Comparison of ENCODE assay signal across 8 cellular contexts in genomic region chr6:26457407-26457795, GRCh38. TPM values are rescaled to one million over a fixed set of nuclear protein-coding genes. Genes with fewer than 3 reads are reported as not detected.
DNase-seq lines count a peak whose midpoint lies in the region; ATAC-seq and TF ChIP-seq lines count a peak whose summit lies in the region.

No MANE protein-coding gene starts in this region.

- intact Hi-C loops in dorsolateral prefrontal cortex (cut with DNase I), result loop anchor here (5.0 to 10.0 kb wide), 2 partner anchors 77 to 80 kb away; partner anchors contain the start of gene HMGN4 (in 2 of the 2)

- peak overlapping the region; percentile 12 to 97 (median 89) for H3K27ac ChIP-seq in dorsolateral prefrontal cortex

- DNase-seq in HEK293T (ENCODE audit: extremely low spot score) (peak; percentile 34), NCI-H82 treated with DMSO at 0.1 percent for 48 hours (lab: John Stamatoyannopoulos, UW; ENCODE audit: unreplicated experiment) (peak; percentile 30), dorsolateral prefrontal cortex (peak in 5 of 10 donors; percentile 28 to 48 (median 31)), KG1 (lab: John Stamatoyannopoulos, UW) (no peak), NCI-H2171 (lab: John Stamatoyannopoulos, UW) (no peak), RKO (ENCODE audit: low spot score) (no peak)

- no peaks in the 10 kb centered on the region for H3K36me3 ChIP-seq in mucosa of stomach (ENCODE audit: control insufficient read depth, insufficient read depth, low read length)

- ATAC-seq in GM18511 (IDR thresholded peaks at IDR 0.05; ENCODE audit: unreplicated experiment), result peak; percentile 31

- H3K4me3 ChIP-seq in dorsolateral prefrontal cortex, result peak overlapping the region; percentile 44 to 95 (median 82)
- H3K4me3 ChIP-seq in mucosa of stomach (ENCODE audit: low read length), result peak overlapping the region; percentile 96

- POLR2A ChIA-PET in HEK293T (lab: Yijun Ruan, JAX), result interaction anchor here (1.4 kb wide), 1 partner anchor 80 kb away, joined by 4 read pairs; the partner anchor contains the start of gene HMGN4

- H3K27me3 ChIP-seq in dorsolateral prefrontal cortex, result no peaks in the 10 kb centered on the region
- H3K27me3 ChIP-seq in mucosa of stomach (ENCODE audit: control insufficient read depth, insufficient read depth, low read length), result no peaks in the 10 kb centered on the region

- no peak for TF ChIP-seq CTCF in dorsolateral prefrontal cortex (IDR thresholded peaks at IDR 0.05 in 54 of 56, conservative IDR thresholded peaks at IDR 0.05 in 2 of 56; ENCODE audit: low read depth in 1 of 56, partially characterized antibody in 56 of 56)

- CTCF ChIA-PET in HEK293T (lab: Yijun Ruan, JAX), result no interaction called here

- no peaks in the 10 kb centered on the region for H3K9me3 ChIP-seq in mucosa of stomach (ENCODE audit: control insufficient read depth, low read length)

- peaks cover 29% of the 10 kb centered on the region for H3K4me1 ChIP-seq in mucosa of stomach (ENCODE audit: control insufficient read depth, insufficient read depth, low read length)

- peak overlapping the region; percentile 100 for H3K9ac ChIP-seq in mucosa of stomach (ENCODE audit: low read length)

TF ChIP-seq in HEK293T, 16 proteins besides CTCF, POLR2A, EP300 and RAD21:
- TF ChIP-seq PKNOX1 (IDR thresholded peaks at IDR 0.05), result no peak
- TF ChIP-seq BHLHE40 (IDR thresholded peaks at IDR 0.05; ENCODE audit: borderline replicate concordance), result no peak
- no peak for TF ChIP-seq TARDBP (IDR thresholded peaks at IDR 0.05)
- no peak for TF ChIP-seq SUZ12 (IDR thresholded peaks at IDR 0.05)
- no peak for TF ChIP-seq L3MBTL2 (conservative IDR thresholded peaks at IDR 0.05)
- no peak for TF ChIP-seq FOXK2 (IDR thresholded peaks at IDR 0.05)
- TF ChIP-seq ARNT (IDR thresholded peaks at IDR 0.05), result no peak
- no peak for TF ChIP-seq FOXA1 (IDR thresholded peaks at IDR 0.05)
- no peak for TF ChIP-seq ZNF384 (IDR thresholded peaks at IDR 0.05)
- no peak; the same call in 1 of the 2 replicates for TF ChIP-seq HDGF (IDR thresholded peaks at IDR 0.05; ENCODE audit: borderline replicate concordance)
- no peak for TF ChIP-seq FOXM1 (IDR thresholded peaks at IDR 0.05; ENCODE audit: borderline replicate concordance)
- TF ChIP-seq LEF1 (IDR thresholded peaks at IDR 0.05; ENCODE audit: borderline replicate concordance), result no peak
- TF ChIP-seq NFRKB (IDR thresholded peaks at IDR 0.05), result no peak
- TF ChIP-seq ELF4 (IDR thresholded peaks at IDR 0.05), result no peak
- no peak for TF ChIP-seq CTBP1 (IDR thresholded peaks at IDR 0.05; ENCODE audit: borderline replicate concordance)
- TF ChIP-seq SP1 (IDR thresholded peaks at IDR 0.05), result no peak

RNA-seq across cellular contexts. Expression of gene BTN2A1, which starts 0.4 kb away (rescaled TPM):
- 10 to 100 TPM; 16.0 to 33.4 (median 24.3) TPM for total RNA-seq in dorsolateral prefrontal cortex

RNA-seq across cellular contexts. Expression of gene BTN3A3, which starts 17.1 kb away (rescaled TPM):
- total RNA-seq in dorsolateral prefrontal cortex, result 10 to 100 TPM in 114 of 120 experiments, 1 to 10 TPM in 6; 8.6 to 39.2 (median 16.9) TPM

RNA-seq across cellular contexts. Expression of gene BTN1A1, which starts 42.7 kb away (rescaled TPM):
- under 1 TPM in 5 of 120 experiments, not detected in 115; 0.17 to 0.28 (median 0.19) TPM for total RNA-seq in dorsolateral prefrontal cortex

RNA-seq across cellular contexts. Expression of gene BTN3A1, which starts 55.3 kb away (rescaled TPM):
- 10 to 100 TPM in 87 of 120 experiments, 1 to 10 TPM in 33; 5.7 to 21.3 (median 11.8) TPM for total RNA-seq in dorsolateral prefrontal cortex

Comparison
In these comparisons a context has a peak if more than half of its experiments do, and no peak if none do; other contexts are left out.
1. DNase-seq: peak in HEK293T (single experiment) and NCI-H82 treated with DMSO at 0.1 percent for 48 hours (single experiment); none in KG1 (single experiment), NCI-H2171 (single experiment) and RKO (single experiment).